Comparison of ENCODE assay signal across 8 cellular contexts in genomic region chr19:44845286-44845611, GRCh38. TPM values are rescaled to one million over a fixed set of nuclear protein-coding genes. Genes with fewer than 3 reads are reported as not detected.
DNase-seq lines count a peak whose midpoint lies in the region; ATAC-seq, FAIRE-seq and TF ChIP-seq lines count a peak whose summit lies in the region.

No MANE protein-coding gene starts in this region.

- WGBS in SK-N-SH (ENCODE audit: low lambda C conversion rate): 25% methylated on average over 12 of the region's 12 CpGs

- no peak for TF ChIP-seq RAD21 in SK-N-SH (IDR thresholded peaks at IDR 0.05; ENCODE audit: low read length)

- ATAC-seq in SK-N-SH treated with all-trans-retinoic acid at 6 μM for 48 hours (no peak), left lobe of liver (no peak)

- CTCF ChIA-PET in SK-N-SH (lab: Yijun Ruan, JAX): interaction anchor here (1.3 to 3.9 kb wide), 2 partner anchors 107 to 122 kb away, joined by 3 to 20 read pairs; no protein-coding TSS in a partner anchor

- peak overlapping the region; percentile 82 for H2AFZ ChIP-seq in SK-N-SH (ENCODE audit: low read depth)

- DNase-seq in SK-N-SH (no peak), astrocyte of the spinal cord (ENCODE audit: low read depth, low spot score) (no peak), left lobe of liver (ENCODE audit: low spot score) (peak; percentile 63), substantia nigra (lab: John Stamatoyannopoulos, UW) (no peak), GM19239 (ENCODE audit: insufficient read length, low spot score) (no peak), ureter (ENCODE audit: low spot score) (no peak)
- no peak for DNase-seq in effector CD8-positive, alpha-beta T cell (lab: John Stamatoyannopoulos, UW)

- no peaks in the 10 kb centered on the region for H3K9me2 ChIP-seq in SK-N-SH

- H3K9ac ChIP-seq in SK-N-SH: peak overlapping the region; percentile 72; the same call in 1 of the 2 replicates

- H3K9me3 ChIP-seq in SK-N-SH: no peaks in the 10 kb centered on the region

- peak overlapping the region; percentile 89 for H3K4me2 ChIP-seq in SK-N-SH

- FAIRE-seq in GM19239 (lab: Jason Lieb, UNC): no peak

- peaks cover 18% of the 10 kb centered on the region for H3F3A ChIP-seq in SK-N-SH (replicated peaks; ENCODE audit: insufficient read depth)

- TF ChIP-seq EP300 in SK-N-SH (IDR thresholded peaks at IDR 0.05; ENCODE audit: borderline replicate concordance in 1 of 2, low read depth in 1 of 2, low read length in 1 of 2): no peak

- in situ Hi-C loops in astrocyte of the spinal cord (cut with HindIII; ENCODE audit: low sequenced_read_pairs): no loop called here

- H3K79me2 ChIP-seq in SK-N-SH (ENCODE audit: insufficient read depth): peaks cover 42% of the 10 kb centered on the region

- POLR2A ChIA-PET in SK-N-SH (lab: Yijun Ruan, JAX): no interaction called here

- H4K20me1 ChIP-seq in SK-N-SH (ENCODE audit: insufficient read depth): peaks cover 20% of the 10 kb centered on the region

- H3K36me3 ChIP-seq in SK-N-SH (replicated peaks in 1 of 2; ENCODE audit: control insufficient read depth in 1 of 2, insufficient read depth in 2 of 2, low read length in 1 of 2): no peaks in the 10 kb centered on the region

- H3K27me3 ChIP-seq in SK-N-SH (ENCODE audit: insufficient read depth): no peaks in the 10 kb centered on the region

- TF ChIP-seq CTCF in SK-N-SH (IDR thresholded peaks at IDR 0.05) (no peak), astrocyte of the spinal cord (IDR thresholded peaks at IDR 0.05; ENCODE audit: low read depth, low read length) (no peak)

- peaks cover 19% of the 10 kb centered on the region in 2 experiments; a peak in 3 of 4 replicates for H3K4me1 ChIP-seq in SK-N-SH (ENCODE audit: control insufficient read depth in 1 of 2, insufficient read depth in 2 of 2, low read depth in 1 of 2, low read length in 1 of 2)

- peak overlapping the region in 1 of 2 experiments; percentile 65; a peak in 2 of 4 replicates for H3K27ac ChIP-seq in SK-N-SH (ENCODE audit: low read depth in 2 of 2, low read length in 1 of 2)
- peak overlapping the region; percentile 31 for H3K27ac ChIP-seq in substantia nigra (ENCODE audit: low read depth, low read length, poor library complexity, severe bottlenecking)

- H3K4me3 ChIP-seq in SK-N-SH (ENCODE audit: low read depth in 2 of 2, low read length in 1 of 2): peak overlapping the region; percentile 71 to 74
- H3K4me3 ChIP-seq in astrocyte of the spinal cord (ENCODE audit: low read depth, low read length): peak overlapping the region; percentile 54

TF ChIP-seq in SK-N-SH, 30 proteins besides CTCF, POLR2A, EP300 and RAD21:
- no peak for TF ChIP-seq TEAD4 (IDR thresholded peaks at IDR 0.05; ENCODE audit: borderline replicate concordance, insufficient read depth)

TF ChIP-seq in SK-N-SH treated with all-trans-retinoic acid at 6 μM for 48 hours, 23 proteins besides CTCF, POLR2A, EP300 and RAD21:
- TF ChIP-seq OSR1 (CRISPR knock-in tag; IDR thresholded peaks at IDR 0.05) (no peak), ARNTL (CRISPR knock-in tag; IDR thresholded peaks at IDR 0.05; ENCODE audit: borderline replicate concordance, low read depth) (no peak), ZFP3 (CRISPR knock-in tag; IDR thresholded peaks at IDR 0.05) (no peak), ESRRG (CRISPR knock-in tag; IDR thresholded peaks at IDR 0.05) (no peak), PPARA (CRISPR knock-in tag; IDR thresholded peaks at IDR 0.05; ENCODE audit: borderline replicate concordance) (no peak), ZNF565 (CRISPR knock-in tag; conservative IDR thresholded peaks at IDR 0.05; ENCODE audit: low read depth) (no peak), RARB (CRISPR knock-in tag; IDR thresholded peaks at IDR 0.05) (no peak), CSRNP3 (CRISPR knock-in tag; IDR thresholded peaks at IDR 0.05) (no peak), ZFP30 (CRISPR knock-in tag; IDR thresholded peaks at IDR 0.05) (no peak), ZNF8 (CRISPR knock-in tag; IDR thresholded peaks at IDR 0.05) (no peak), GLIS3 (CRISPR knock-in tag; IDR thresholded peaks at IDR 0.05) (no peak), SNAI2 (CRISPR knock-in tag; IDR thresholded peaks at IDR 0.05) (no peak), PATZ1 (CRISPR knock-in tag; IDR thresholded peaks at IDR 0.05; ENCODE audit: borderline replicate concordance) (no peak), BACH2 (CRISPR knock-in tag; IDR thresholded peaks at IDR 0.05; ENCODE audit: borderline replicate concordance) (no peak), ISL1 (CRISPR knock-in tag; IDR thresholded peaks at IDR 0.05) (no peak), TCF4 (CRISPR knock-in tag; IDR thresholded peaks at IDR 0.05; ENCODE audit: borderline replicate concordance) (no peak)

RNA-seq across cellular contexts. Expression of gene NECTIN2, which starts 0.8 kb away (rescaled TPM):
- polyA plus RNA-seq in SK-N-SH (2012; rRNA removed): 96.6 and 121 TPM in 2 replicates
- polyA plus RNA-seq in SK-N-SH (2012; cell fraction: cytosol; rRNA removed): 57.7 and 82.2 TPM in 2 replicates
- polyA plus RNA-seq in SK-N-SH (2012; cell fraction: nucleus; rRNA removed): 94.1 and 94.2 TPM in 2 replicates
- total RNA-seq in left lobe of liver (70.4 TPM), ureter (66.7 TPM)

RNA-seq across cellular contexts. Expression of gene BCAM, which starts 36.3 kb away (rescaled TPM):
- 9.7 and 34.0 TPM in 2 replicates for polyA plus RNA-seq in SK-N-SH (2012; rRNA removed)
- polyA plus RNA-seq in SK-N-SH (2012; cell fraction: cytosol; rRNA removed): 13.8 and 20.8 TPM in 2 replicates
- polyA plus RNA-seq in SK-N-SH (2012; cell fraction: nucleus; rRNA removed): 49.8 and 71.7 TPM in 2 replicates
- total RNA-seq in left lobe of liver (40.7 TPM), ureter (136 TPM)

RNA-seq across cellular contexts. Expression of gene TOMM40, which starts 45.8 kb away (rescaled TPM):
- 66.9 and 78.9 TPM in 2 replicates for polyA plus RNA-seq in SK-N-SH (2012; rRNA removed)
- polyA plus RNA-seq in SK-N-SH (2012; cell fraction: cytosol; rRNA removed): 35.9 and 62.2 TPM in 2 replicates
- polyA plus RNA-seq in SK-N-SH (2012; cell fraction: nucleus; rRNA removed): 55.6 and 65.1 TPM in 2 replicates
- total RNA-seq in left lobe of liver: 28.8 TPM
- total RNA-seq in ureter: 65.9 TPM
